ENCODE assay signal across 8 cellular contexts in genomic region chr13:49248433-49249002, GRCh38. TPM values are rescaled to one million over a fixed set of nuclear protein-coding genes. Genes with fewer than 3 reads are reported as not detected.
A peak's percentile ranks its signal among the peaks of the same experiment; 100 is the strongest.
DNase-seq lines count a peak whose midpoint lies in the region; ATAC-seq and TF ChIP-seq lines count a peak whose summit lies in the region.

No MANE protein-coding gene starts in this region.

- H3K4me1 Mint-ChIP-seq in activated CD4-positive, alpha-beta memory T cell treated with anti-CD3 and anti-CD28 coated beads for 36 hours (ENCODE audit: low read depth) = peaks cover 38% of the 10 kb centered on the region

- H3K4me3 Mint-ChIP-seq in activated CD4-positive, alpha-beta memory T cell treated with anti-CD3 and anti-CD28 coated beads for 36 hours = peak overlapping the region; percentile 90

- ATAC-seq in Right ventricle myocardium inferior (peak; percentile 10), HG03280 (IDR thresholded peaks at IDR 0.05; ENCODE audit: unreplicated experiment) (peak; percentile 13), omental fat pad (ENCODE audit: low FRiP score) (peak; percentile 54)

- DNase-seq in Right ventricle myocardium inferior (ENCODE audit: missing footprints) = no peak
- no peak for DNase-seq in cardiac septum (ENCODE audit: low spot score)
- DNase-seq in activated CD4-positive, alpha-beta memory T cell treated with anti-CD3 and anti-CD28 coated beads for 36 hours = no peak
- DNase-seq in foreskin fibroblast = peak in 1 of 2 donors; percentile 61
- DNase-seq in omental fat pad (ENCODE audit: low spot score) = no peak
- DNase-seq in effector CD4-positive, alpha-beta T cell = no peak
- DNase-seq in EL = no peak

- H3K9me3 Mint-ChIP-seq in activated CD4-positive, alpha-beta memory T cell treated with anti-CD3 and anti-CD28 coated beads for 36 hours = no peaks in the 10 kb centered on the region

- peak overlapping the region; percentile 88 for H3K27ac Mint-ChIP-seq in activated CD4-positive, alpha-beta memory T cell treated with anti-CD3 and anti-CD28 coated beads for 36 hours

- intact Hi-C loops in Right ventricle myocardium inferior (cut with DNase I) (no loop called here), cardiac septum (cut with DNase I) (loop anchor here (10.0 kb wide), 2 partner anchors 154 to 274 kb away; partner anchors contain the start of gene FNDC3A)
- intact Hi-C loops in activated CD4-positive, alpha-beta memory T cell treated with anti-CD3 and anti-CD28 coated beads for 36 hours (cut with micrococcal nuclease) = loop anchor here (5.0 kb wide), 2 partner anchors 194 to 339 kb away; partner anchors contain the start of genes CAB39L, RCBTB1 and SETDB2

- H3K27me3 Mint-ChIP-seq in activated CD4-positive, alpha-beta memory T cell treated with anti-CD3 and anti-CD28 coated beads for 36 hours = no peaks in the 10 kb centered on the region

- peak overlapping the region; percentile 86 to 97 for H3K4me3 ChIP-seq in foreskin fibroblast (ENCODE audit: low read depth in 1 of 2, low read length in 2 of 2)

- H3K36me3 Mint-ChIP-seq in activated CD4-positive, alpha-beta memory T cell treated with anti-CD3 and anti-CD28 coated beads for 36 hours = peaks cover 3% of the 10 kb centered on the region

- POLR2A ChIA-PET in activated CD4-positive, alpha-beta memory T cell treated with anti-CD3 and anti-CD28 coated beads for 36 hours (lab: Charles Lee) = interaction anchor here (0.8 to 2.5 kb wide), 7 partner anchors 9 to 273 kb away, joined by 3 to 13 read pairs (median 4); partner anchors contain the start of genes CAB39L, FNDC3A and SETDB2

- TF ChIP-seq CTCF in foreskin fibroblast (IDR thresholded peaks at IDR 0.05; ENCODE audit: low read depth, low read length) = no peak
- TF ChIP-seq CTCF in omental fat pad (IDR thresholded peaks at IDR 0.05) = no peak

- CTCF ChIA-PET in activated CD4-positive, alpha-beta memory T cell treated with anti-CD3 and anti-CD28 coated beads for 36 hours (lab: Charles Lee) = interaction anchor here (0.9 to 2.9 kb wide), 6 partner anchors 8 to 35 kb away, joined by 3 to 33 read pairs (median 5); no protein-coding TSS in a partner anchor

RNA-seq across cellular contexts. Expression of gene CDADC1, which starts 0.8 kb away (rescaled TPM):
- 9.3 TPM for total RNA-seq in Right ventricle myocardium inferior
- 7.1 TPM for total RNA-seq in cardiac septum
- 10 to 100 TPM in 1 of 2 experiments, 1 to 10 TPM in 1; 9.0 to 11.1 TPM for total RNA-seq in activated CD4-positive, alpha-beta memory T cell treated with anti-CD3 and anti-CD28 coated beads for 36 hours
- total RNA-seq in omental fat pad = 1 to 10 TPM; 4.5 to 9.6 (median 7.7) TPM

RNA-seq across cellular contexts. Expression of gene MLNR, which starts 28.4 kb away (rescaled TPM):
- total RNA-seq in Right ventricle myocardium inferior (not detected), cardiac septum (not detected), omental fat pad (under 1 TPM in 1 of 4 donors, not detected in 3; 0.72 TPM)
- total RNA-seq in activated CD4-positive, alpha-beta memory T cell treated with anti-CD3 and anti-CD28 coated beads for 36 hours = not detected
